Comparison of ENCODE assay signal across 16 cellular contexts in genomic region chr6:54892831-54893230, GRCh38. TPM values are rescaled to one million over a fixed set of nuclear protein-coding genes. Genes with fewer than 3 reads are reported as not detected.
DNase-seq lines count a peak whose midpoint lies in the region; ATAC-seq and TF ChIP-seq lines count a peak whose summit lies in the region.
"Had no signal": no experiment of that assay in that cellular context is flagged by ENCODE, and none has a peak within 500 bp of the region (broad histone marks: within the 10 kb centered on the region; RNA-seq: fewer than 3 reads in every experiment).

No MANE protein-coding gene starts in this region.

- no peak for TF ChIP-seq CTCF in epithelial cell of esophagus (IDR thresholded peaks at IDR 0.05; ENCODE audit: insufficient read depth, low read depth, low read length, missing control alignments)

- H3K4me3 ChIP-seq in epithelial cell of esophagus (ENCODE audit: low read length) = no peak overlapping the region
- H3K4me3 ChIP-seq: coronary artery, GM12878 had no signal

- peak; percentile 97 for DNase-seq in ELR (ENCODE audit: low read depth)
- DNase-seq in NCI-H460 (ENCODE audit: extremely low read depth, low read depth) = peak; percentile 17
- peak; percentile 99 for DNase-seq in epithelial cell of esophagus (ENCODE audit: low read depth)
- peak; percentile 63 for DNase-seq in non-pigmented ciliary epithelial cell (ENCODE audit: low read depth)
- no peak for DNase-seq in NCI-H2029 (lab: John Stamatoyannopoulos, UW)
- DNase-seq in stimulated activated CD4-positive, alpha-beta T cell treated with anti-CD3 and anti-CD28 coated beads, Interleukin-15, amount 100 ng/mL, for 24 hours = no peak
- no peak for DNase-seq in GDM1 (lab: John Stamatoyannopoulos, UW)
- DNase-seq: activated CD8-positive, alpha-beta T cell treated with anti-CD3 and anti-CD28 coated beads for 36 hours; activated naive CD4-positive, alpha-beta T cell; GOT3; NCI-H187; T-helper 2 cell had no signal

- ATAC-seq in HG02840 (IDR thresholded peaks at IDR 0.05; ENCODE audit: low FRiP score, unreplicated experiment) = no peak
- ATAC-seq: activated CD8-positive, alpha-beta T cell treated with anti-CD3 and anti-CD28 coated beads for 36 hours; GM12878 had no signal

RNA-seq across cellular contexts. Expression of gene FAM83B, which starts 46.3 kb away (rescaled TPM):
- 0.07 TPM in 1 of 2 replicates, not detected in the other for total RNA-seq in NCI-H460 (2014; rRNA removed; shearing (Covaris generic))
- polyA plus RNA-seq in NCI-H460 (2014; cell fraction: nucleus; rRNA removed) = not detected in 2 replicates
- total RNA-seq: activated CD8-positive, alpha-beta T cell treated with anti-CD3 and anti-CD28 coated beads for 36 hours; posterior vena cava had no signal
- polyA plus RNA-seq: GM12878 had no signal

Comparison
In these comparisons a context has a peak if more than half of its experiments do, and no peak if none do; other contexts are left out.
1. DNase-seq: peak in ELR (single experiment), NCI-H460 (single experiment), epithelial cell of esophagus (single experiment) and non-pigmented ciliary epithelial cell (single experiment); none in NCI-H2029 (single experiment), stimulated activated CD4-positive, alpha-beta T cell treated with anti-CD3 and anti-CD28 coated beads, Interleukin-15, amount 100 ng/mL, for 24 hours (single experiment) and GDM1 (single experiment).